In genomic region chr9:68470634-68471033, GRCh38 we compare ENCODE assay signal across 23 cellular contexts.
"Had no signal": no experiment of that assay in that cellular context is flagged by ENCODE, and none has a peak within 500 bp of the region (broad histone marks: within the 10 kb centered on the region; RNA-seq: fewer than 3 reads in every experiment).

No MANE protein-coding gene starts in this region.

- H3K27ac ChIP-seq: cardiac muscle cell, coronary artery, left lung, psoas muscle, testis, tibial artery had no signal

- H3K4me3 ChIP-seq: cardiac muscle cell, coronary artery, esophagus squamous epithelium, left lung, lung, mucosa of descending colon, psoas muscle, stomach, testis, tibial artery had no signal

- DNase-seq: dermis blood vessel endothelial cell; effector memory CD4-positive, alpha-beta T cell; esophagus squamous epithelium; foreskin melanocyte; kidney; left lung; mucosa of descending colon; naive B cell; nucleus accumbens; psoas muscle; retina; stimulated activated CD4-positive, alpha-beta T cell treated with anti-CD3 and anti-CD28 coated beads, Interleukin-2, amount 100 ng/mL, for 24 hours; stimulated activated CD4-positive, alpha-beta T cell treated with anti-CD3 and anti-CD28 coated beads, Interleukin-4, amount 100 ng/mL, for 24 hours; stimulated activated naive CD4-positive, alpha-beta T cell treated with Interleukin-2 at 50 U/mL for 16 hours; stomach; substantia nigra; testis; tibial artery had no signal

- ATAC-seq: left lung; mucosa of descending colon; psoas muscle; sciatic nerve; stimulated activated effector memory CD8-positive, alpha-beta T cell treated with anti-CD3 and anti-CD28 coated beads, Interleukin-12 subunit alpha, Interleukin-12 subunit beta, amount 100 ng/mL, for 72 hours had no signal

- H3K36me3 ChIP-seq: esophagus squamous epithelium, left lung, tibial artery had no signal

- H3K9me3 ChIP-seq: esophagus squamous epithelium, left lung, mucosa of descending colon, psoas muscle, stomach, testis, tibial artery had no signal

- H3K27me3 ChIP-seq: cardiac muscle cell, esophagus squamous epithelium, left lung, stomach, testis, tibial artery had no signal

- H3K4me1 ChIP-seq: left lung, psoas muscle, testis had no signal
